Comparison of ENCODE assay signal across 8 cellular contexts in the genomic region with DNA sequence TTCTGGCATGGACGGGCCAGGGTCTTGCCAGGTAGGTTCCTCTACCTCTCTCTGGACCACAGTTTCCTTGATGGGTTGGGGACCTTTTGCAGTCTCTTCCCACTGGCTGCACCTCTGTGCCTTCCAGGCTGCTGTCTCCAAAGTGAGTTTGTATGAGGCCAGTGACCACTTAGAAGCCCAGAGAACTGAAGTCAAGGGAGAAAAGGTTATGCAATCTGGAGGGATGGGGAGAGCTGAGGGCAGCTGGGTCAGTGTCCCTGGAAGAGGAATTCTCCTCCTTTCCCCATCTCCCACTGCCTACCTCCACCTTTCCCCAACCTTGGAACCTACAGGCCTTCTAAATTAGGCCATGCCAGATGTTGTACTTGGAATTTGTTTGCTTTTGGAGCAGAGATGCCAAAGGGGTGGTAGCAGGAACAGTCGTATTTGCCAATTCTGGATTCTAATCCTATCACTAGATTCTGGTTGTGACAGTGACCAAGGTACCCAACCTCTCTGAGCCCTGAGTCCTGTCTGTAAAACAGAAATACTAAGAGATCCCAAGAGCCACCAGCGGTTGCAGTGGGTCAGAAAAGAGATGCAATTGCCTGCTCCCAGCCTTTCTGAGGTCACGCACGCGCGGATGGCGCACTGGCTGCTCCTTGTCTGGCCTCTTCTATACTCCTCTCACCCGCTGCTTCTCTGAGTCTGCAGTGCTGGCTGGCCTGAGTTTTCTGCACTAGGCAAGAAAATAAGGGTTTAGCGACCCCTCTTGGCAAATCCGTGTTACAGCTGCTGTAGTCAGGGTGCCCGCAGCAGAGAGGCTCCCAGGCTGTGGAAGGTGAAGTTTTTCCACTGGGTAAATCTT. TPM values are rescaled to one million over a fixed set of nuclear protein-coding genes. Genes with fewer than 3 reads are reported as not detected.
A peak's percentile ranks its signal among the peaks of the same experiment; 100 is the strongest.
DNase-seq lines count a peak whose midpoint lies in the region; ATAC-seq lines count a peak whose summit lies in the region.

No MANE protein-coding gene starts in this region.

- peak; percentile 91 for ATAC-seq in GM19351 (IDR thresholded peaks at IDR 0.05; ENCODE audit: unreplicated experiment)

- H3K9me3 Mint-ChIP-seq in CD4-positive, alpha-beta memory T cell, result peaks cover 2 to 14% (median 6%) of the 10 kb centered on the region in 8 donors

- POLR2A ChIA-PET in CD4-positive, alpha-beta memory T cell (lab: Charles Lee; ENCODE audit: partially characterized antibody), result no interaction called here

- H3K27ac ChIP-seq in CD4-positive, alpha-beta memory T cell (ENCODE audit: low read depth, low read length), result no peak overlapping the region

- H3K4me1 Mint-ChIP-seq in CD4-positive, alpha-beta memory T cell, result no peaks in the 10 kb centered on the region

- peaks cover 2 to 10% of the 10 kb centered on the region in 2 donors for H3K27me3 Mint-ChIP-seq in CD4-positive, alpha-beta memory T cell

- no peaks in the 10 kb centered on the region for H3K9me3 ChIP-seq in CD4-positive, alpha-beta memory T cell (ENCODE audit: control insufficient read depth in 1 of 2, low read length in 2 of 2)

- peaks cover 0 to 6% of the 10 kb centered on the region in 2 donors for H3K36me3 Mint-ChIP-seq in CD4-positive, alpha-beta memory T cell

- H3K4me1 ChIP-seq in CD4-positive, alpha-beta memory T cell (ENCODE audit: insufficient read depth, low read length), result no peaks in the 10 kb centered on the region

- intact Hi-C loops in CD4-positive, alpha-beta memory T cell (cut with micrococcal nuclease), result no loop called here
- intact Hi-C loops in cardiac septum (cut with DNase I) (loop anchor here (1.0 to 10.0 kb wide), 4 partner anchors 92 to 532 kb away; no protein-coding TSS in a partner anchor), posterior cingulate gyrus (cut with DNase I) (loop anchor here (1.0 kb wide), 1 partner anchor 147 kb away; no protein-coding TSS in a partner anchor)

- peak in 4 of 5 donors; percentile 3 to 7 (median 6) for DNase-seq in CD4-positive, alpha-beta memory T cell
- DNase-seq in HuH-7 (ENCODE audit: low spot score), result peak; percentile 66
- DNase-seq in NOMO-1 (lab: John Stamatoyannopoulos, UW; ENCODE audit: unreplicated experiment in 2 of 2), result peak; percentile 13 to 53
- DNase-seq in amniotic epithelial cell (ENCODE audit: low read depth), result peak; percentile 85
- peak; percentile 87 for DNase-seq in cardiac septum (ENCODE audit: low spot score)
- DNase-seq in posterior cingulate gyrus, result peak; percentile 75 to 97 (median 84)
- DNase-seq in stimulated activated naive CD4-positive, alpha-beta T cell treated with Interleukin-2 at 50 U/mL for 16 hours (lab: John Stamatoyannopoulos, UW), result no peak

- H3K4me3 ChIP-seq in CD4-positive, alpha-beta memory T cell (ENCODE audit: low read length in 2 of 2), result no peak overlapping the region

- H3K36me3 ChIP-seq in CD4-positive, alpha-beta memory T cell (ENCODE audit: insufficient read depth, low read length), result no peaks in the 10 kb centered on the region

- H3K4me3 Mint-ChIP-seq in CD4-positive, alpha-beta memory T cell, result no peak overlapping the region

- no peak overlapping the region for H3K27ac Mint-ChIP-seq in CD4-positive, alpha-beta memory T cell

- CTCF ChIA-PET in CD4-positive, alpha-beta memory T cell (lab: Charles Lee; ENCODE audit: partially characterized antibody), result interaction anchor here (0.6 kb wide), 1 partner anchor 207 kb away, joined by 4 read pairs; no protein-coding TSS in a partner anchor

- no peaks in the 10 kb centered on the region for H3K27me3 ChIP-seq in CD4-positive, alpha-beta memory T cell (ENCODE audit: insufficient read depth, low read length)

RNA-seq across cellular contexts. Expression of gene ACCSL, which starts 10.7 kb away (rescaled TPM):
- total RNA-seq in CD4-positive, alpha-beta memory T cell, result not detected
- polyA plus RNA-seq in CD4-positive, alpha-beta memory T cell, result not detected
- not detected for total RNA-seq in cardiac septum

RNA-seq across cellular contexts. Expression of gene ACCS, which starts 29.0 kb away (rescaled TPM):
- 10 to 100 TPM; 74.9 to 78.9 TPM for total RNA-seq in CD4-positive, alpha-beta memory T cell
- polyA plus RNA-seq in CD4-positive, alpha-beta memory T cell, result 1 to 10 TPM; 1.6 to 5.3 TPM
- 12.0 TPM for total RNA-seq in cardiac septum

RNA-seq across cellular contexts. Expression of gene EXT2, which starts 58.4 kb away (rescaled TPM):
- total RNA-seq in CD4-positive, alpha-beta memory T cell, result 10 to 100 TPM; 28.2 to 30.3 TPM
- polyA plus RNA-seq in CD4-positive, alpha-beta memory T cell, result 10 to 100 TPM; 41.0 to 48.5 TPM
- 32.8 TPM for total RNA-seq in cardiac septum
